ENCODE assay signal across 17 cellular contexts in genomic region chr9:94997727-94998126, GRCh38.
"Had no signal": no experiment of that assay in that cellular context is flagged by ENCODE, and none has a peak within 500 bp of the region (broad histone marks: within the 10 kb centered on the region; RNA-seq: fewer than 3 reads in every experiment).

No MANE protein-coding gene starts in this region.

- ATAC-seq: activated naive CD4-positive, alpha-beta T cell treated with anti-CD3 and anti-CD28 coated beads, Interleukin-2, amount 50 U/mL, for 72 hours; left lobe of liver; natural killer cell treated with Interleukin-12 subunit alpha and Interleukin-12 subunit beta and Interleukin-15 and Interleukin-18, amount 100 ng/mL, for 72 hours; pancreas; upper lobe of right lung; WTC11 had no signal

- H3K27me3 ChIP-seq: pancreas, testis, upper lobe of right lung had no signal

- H3K27ac ChIP-seq: neutrophil, upper lobe of right lung had no signal

- H3K9me3 ChIP-seq: neutrophil, pancreas, spleen, testis, upper lobe of right lung had no signal

- H3K36me3 ChIP-seq: neutrophil, pancreas, spleen, upper lobe of right lung had no signal

- H3K4me3 ChIP-seq: pancreas, spleen, testis, upper lobe of right lung had no signal

- DNase-seq: activated T-cell treated with anti-CD3 and anti-CD28 coated beads, Interleukin-2, amount 50 U/mL, for 1 hour; central memory CD4-positive, alpha-beta T cell; dermis blood vessel endothelial cell; effector memory CD4-positive, alpha-beta T cell; kidney; pancreas; spleen; stimulated activated CD4-positive, alpha-beta T cell treated with anti-CD3 and anti-CD28 coated beads, Interleukin-4, amount 100 ng/mL, for 1 hour; stimulated activated naive CD4-positive, alpha-beta T cell; T1000; testis; upper lobe of right lung had no signal
